Comparison of ENCODE assay signal across 8 cellular contexts in the genomic region with DNA sequence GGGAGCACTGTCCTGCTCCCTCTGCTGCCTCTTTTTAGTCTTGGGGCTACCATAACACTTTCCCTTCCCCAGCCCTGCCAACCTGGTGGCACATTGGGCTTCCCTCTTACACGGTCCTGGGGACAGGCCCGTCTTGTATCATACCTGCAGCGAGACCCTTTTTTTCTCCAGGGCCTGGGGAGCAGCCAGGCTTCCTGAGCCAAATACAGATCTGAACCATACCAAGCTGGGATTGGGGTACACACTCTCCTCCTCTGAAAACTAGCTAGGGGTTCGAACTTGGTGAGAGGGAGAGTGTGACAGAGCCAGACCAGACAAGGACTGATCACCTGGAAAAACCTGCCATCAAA.
DNase-seq lines count a peak whose midpoint lies in the region; ATAC-seq and TF ChIP-seq lines count a peak whose summit lies in the region.
"Not testable (repeated sequence)": the region's sequence is repeated elsewhere in the genome, so short reads cannot be mapped to it uniquely, and the experiment has no call there.

No MANE protein-coding gene starts in this region.

- not testable (repeated sequence) for H3K27me3 Mint-ChIP-seq in CD14-positive monocyte (ENCODE audit: low read depth in 3 of 3); T-helper 17 cell; activated T-helper 2 cell treated with anti-CD3 and anti-CD28 coated beads, Interferon-gamma antibody, Interleukin-2, Interleukin-4, amounts not matched to agents 10 μg/mL and 5 μg/mL and 100 μg/mL, durations not matched to agents 14 hours and 24 hours and 36 hours (ENCODE audit: low read depth); chondrocyte (ENCODE audit: low read depth)

- H2BK5ac ChIP-seq in mesenchymal stem cell (ENCODE audit: low read depth, low read length, poor library complexity, severe bottlenecking); trophoblast cell (ENCODE audit: low read depth, low read length, poor library complexity): not testable (repeated sequence)

- peak overlapping the region; percentile 1 for H4K12ac ChIP-seq in trophoblast cell (ENCODE audit: low read depth, low read length)

- not testable (repeated sequence) for H3K14ac ChIP-seq in mesenchymal stem cell (ENCODE audit: low read length in 2 of 2); trophoblast cell (ENCODE audit: low read length)

- not testable (repeated sequence) for H3K27me3 ChIP-seq in HUES48 (ENCODE audit: control insufficient read depth, insufficient read depth, low read length); mesenchymal stem cell (ENCODE audit: control insufficient read depth in 1 of 2, insufficient read depth in 1 of 2, low read length in 2 of 2); trophoblast cell (ENCODE audit: insufficient read depth, low read length); tibial artery

- not testable (repeated sequence) for H3K4me2 ChIP-seq in mesenchymal stem cell (ENCODE audit: low read length, poor library complexity, severe bottlenecking); trophoblast cell (ENCODE audit: low read length)

- not testable (repeated sequence) for H2AFZ ChIP-seq in mesenchymal stem cell (ENCODE audit: low read depth, low read length); trophoblast cell (ENCODE audit: insufficient read depth, low read length, poor library complexity)

- DNase-seq in CD14-positive monocyte (ENCODE audit: low spot score); T-helper 17 cell; activated T-helper 2 cell treated with anti-CD3 and anti-CD28 coated beads, Interferon-gamma antibody, Interleukin-2, Interleukin-4, amounts not matched to agents 10 μg/mL and 5 μg/mL and 100 μg/mL, durations not matched to agents 14 hours and 24 hours and 36 hours (ENCODE audit: low spot score); chondrocyte (ENCODE audit: low spot score); mesenchymal stem cell; trophoblast cell; tibial artery: not testable (repeated sequence)

- intact Hi-C loops in CD14-positive monocyte (cut with micrococcal nuclease) = not testable (repeated sequence)
- intact Hi-C loops in activated T-helper 2 cell treated with anti-CD3 and anti-CD28 coated beads, Interferon-gamma antibody, Interleukin-2, Interleukin-4, amounts not matched to agents 10 μg/mL and 5 μg/mL and 100 μg/mL, durations not matched to agents 14 hours and 24 hours and 36 hours (cut with micrococcal nuclease) = loop anchor here (5.0 to 10.0 kb wide), 3 partner anchors 41 to 1941 kb away; a partner anchor contains a TSS
- intact Hi-C loops in tibial artery (cut with DNase I; ENCODE audit: low total_unique reads) = loop anchor here (10.0 kb wide), 1 partner anchor 149 kb away; a partner anchor contains a TSS

- H3K9ac ChIP-seq in HUES48 (ENCODE audit: low read depth, low read length); mesenchymal stem cell (ENCODE audit: low read length); trophoblast cell (ENCODE audit: low read length): not testable (repeated sequence)

- not testable (repeated sequence) for H3K36me3 ChIP-seq in HUES48 (ENCODE audit: control insufficient read depth, insufficient read depth, low read length); mesenchymal stem cell (ENCODE audit: control insufficient read depth in 1 of 2, insufficient read depth in 2 of 2, low read depth in 1 of 2, low read length in 2 of 2); trophoblast cell (ENCODE audit: control insufficient read depth in 1 of 2, insufficient read depth in 2 of 2, low read length in 2 of 2); tibial artery

- peaks cover 15% of the 10 kb centered on the region for H3K4me1 ChIP-seq in HUES48 (ENCODE audit: control insufficient read depth, insufficient read depth, low read length)
- not testable (repeated sequence) for H3K4me1 ChIP-seq in mesenchymal stem cell (ENCODE audit: control insufficient read depth, insufficient read depth, low read depth, low read length); trophoblast cell (ENCODE audit: control insufficient read depth in 1 of 2, insufficient read depth in 2 of 2, low read length in 2 of 2)
- H3K4me1 ChIP-seq in tibial artery = peaks cover 3 to 18% (median 12%) of the 10 kb centered on the region in 4 donors

- peak overlapping the region in 1 of 2 experiments; percentile 11 for H2BK12ac ChIP-seq in mesenchymal stem cell (ENCODE audit: low read length in 2 of 2)
- not testable (repeated sequence) for H2BK12ac ChIP-seq in trophoblast cell (ENCODE audit: low read length)

- H3K79me1 ChIP-seq in mesenchymal stem cell (replicated peaks; ENCODE audit: low read length, poor library complexity, severe bottlenecking); trophoblast cell (ENCODE audit: low read length): not testable (repeated sequence)

- not testable (repeated sequence) for H3K9me3 Mint-ChIP-seq in CD14-positive monocyte; activated T-helper 2 cell treated with anti-CD3 and anti-CD28 coated beads, Interferon-gamma antibody, Interleukin-2, Interleukin-4, amounts not matched to agents 10 μg/mL and 5 μg/mL and 100 μg/mL, durations not matched to agents 14 hours and 24 hours and 36 hours; chondrocyte (ENCODE audit: low read depth)

- H3K9me3 ChIP-seq in HUES48 (ENCODE audit: control insufficient read depth, insufficient read depth, low read length); T-helper 17 cell (ENCODE audit: control insufficient read depth, low read length, poor library complexity, severe bottlenecking); mesenchymal stem cell (ENCODE audit: control insufficient read depth, low read length); trophoblast cell (ENCODE audit: insufficient read depth, low read depth, low read length); tibial artery: not testable (repeated sequence)

- H3K4me1 Mint-ChIP-seq in CD14-positive monocyte (peaks cover 38% of the 10 kb centered on the region), T-helper 17 cell (peaks cover 10% of the 10 kb centered on the region), chondrocyte (ENCODE audit: low read depth) (peaks cover 30% of the 10 kb centered on the region)
- H3K4me1 Mint-ChIP-seq in activated T-helper 2 cell treated with anti-CD3 and anti-CD28 coated beads, Interferon-gamma antibody, Interleukin-2, Interleukin-4, amounts not matched to agents 10 μg/mL and 5 μg/mL and 100 μg/mL, durations not matched to agents 14 hours and 24 hours and 36 hours (ENCODE audit: low read depth) = peaks cover 20% of the 10 kb centered on the region

- H3K27ac Mint-ChIP-seq in CD14-positive monocyte (peak overlapping the region; percentile 99 to 100 (median 99)), T-helper 17 cell (peak overlapping the region; percentile 97), chondrocyte (ENCODE audit: unreplicated experiment) (peak overlapping the region; percentile 99)
- H3K27ac Mint-ChIP-seq in activated T-helper 2 cell treated with anti-CD3 and anti-CD28 coated beads, Interferon-gamma antibody, Interleukin-2, Interleukin-4, amounts not matched to agents 10 μg/mL and 5 μg/mL and 100 μg/mL, durations not matched to agents 14 hours and 24 hours and 36 hours = peak overlapping the region; percentile 99

- H3K36me3 Mint-ChIP-seq in CD14-positive monocyte; T-helper 17 cell (ENCODE audit: low read depth); activated T-helper 2 cell treated with anti-CD3 and anti-CD28 coated beads, Interferon-gamma antibody, Interleukin-2, Interleukin-4, amounts not matched to agents 10 μg/mL and 5 μg/mL and 100 μg/mL, durations not matched to agents 14 hours and 24 hours and 36 hours (ENCODE audit: low read depth); chondrocyte (ENCODE audit: low read depth): not testable (repeated sequence)

- H2BK120ac ChIP-seq in mesenchymal stem cell (ENCODE audit: low read depth, low read length); trophoblast cell (ENCODE audit: insufficient read depth, low read length, poor library complexity): not testable (repeated sequence)

- not testable (repeated sequence) for H3K4me3 ChIP-seq in HUES48 (ENCODE audit: low read depth, low read length); trophoblast cell (ENCODE audit: low read depth, low read length)
- H3K4me3 ChIP-seq in mesenchymal stem cell (ENCODE audit: insufficient read depth in 1 of 2, low read depth in 1 of 2, low read length in 2 of 2) (peak overlapping the region in 1 of 2 experiments; percentile 97), tibial artery (peak overlapping the region in 1 of 2 donors; percentile 74)

- H3K27ac ChIP-seq in HUES48 (ENCODE audit: low read depth, low read length) = peak overlapping the region; percentile 97
- not testable (repeated sequence) for H3K27ac ChIP-seq in mesenchymal stem cell (ENCODE audit: low read length, poor library complexity, severe bottlenecking); trophoblast cell (ENCODE audit: low read depth, low read length)
- H3K27ac ChIP-seq in tibial artery = peak overlapping the region; percentile 94 to 98

- H4K8ac ChIP-seq in mesenchymal stem cell (ENCODE audit: low read length) (peak overlapping the region; percentile 19), trophoblast cell (ENCODE audit: low read depth, low read length) (peak overlapping the region; percentile 43)

- H3K4ac ChIP-seq in mesenchymal stem cell (ENCODE audit: low read depth in 1 of 2, low read length in 2 of 2); trophoblast cell (ENCODE audit: low read depth, low read length): not testable (repeated sequence)

- H3K4me3 Mint-ChIP-seq in CD14-positive monocyte = peak overlapping the region in 1 of 2 donors; percentile 20
- peak overlapping the region; percentile 76 for H3K4me3 Mint-ChIP-seq in T-helper 17 cell
- H3K4me3 Mint-ChIP-seq in activated T-helper 2 cell treated with anti-CD3 and anti-CD28 coated beads, Interferon-gamma antibody, Interleukin-2, Interleukin-4, amounts not matched to agents 10 μg/mL and 5 μg/mL and 100 μg/mL, durations not matched to agents 14 hours and 24 hours and 36 hours (ENCODE audit: low read depth) = peak overlapping the region; percentile 97
- H3K4me3 Mint-ChIP-seq in chondrocyte (ENCODE audit: unreplicated experiment) = peak overlapping the region; percentile 90

- H3K23ac ChIP-seq in mesenchymal stem cell (ENCODE audit: low read length in 2 of 2); trophoblast cell (ENCODE audit: low read length): not testable (repeated sequence)

- H3K18ac ChIP-seq in mesenchymal stem cell (ENCODE audit: low read depth in 1 of 2, low read length in 2 of 2); trophoblast cell (ENCODE audit: low read length): not testable (repeated sequence)

- not testable (repeated sequence) for H2AK5ac ChIP-seq in mesenchymal stem cell (ENCODE audit: low read length, severe bottlenecking); trophoblast cell (ENCODE audit: low read length)

- H2BK15ac ChIP-seq in mesenchymal stem cell (ENCODE audit: low read depth, poor library complexity, severe bottlenecking) = peak overlapping the region; percentile 70

- 98% methylated on average over 4 of the region's 4 CpGs for WGBS in mesenchymal stem cell
- no CpG with 5 or more reads among the region's 4 CpGs for WGBS in trophoblast cell (ENCODE audit: extremely low coverage, insufficient coverage, insufficient read length)

- not testable (repeated sequence) for TF ChIP-seq CTCF in CD14-positive monocyte (IDR thresholded peaks at IDR 0.05); chondrocyte (IDR thresholded peaks at IDR 0.05); tibial artery (IDR thresholded peaks at IDR 0.05)

- H4K91ac ChIP-seq in mesenchymal stem cell (ENCODE audit: low read length) = peak overlapping the region; percentile 3
- not testable (repeated sequence) for H4K91ac ChIP-seq in trophoblast cell (ENCODE audit: low read depth, low read length)

- H3K79me2 ChIP-seq in trophoblast cell (ENCODE audit: control insufficient read depth, insufficient read depth, low read length, poor library complexity) = not testable (repeated sequence)

- not testable (repeated sequence) for ATAC-seq in T-helper 17 cell
